Comparison of ENCODE assay signal across 1 cellular context in genomic region chr12:112409906-112410244, GRCh38.
A peak's percentile ranks its signal among the peaks of the same experiment; 100 is the strongest.
TF ChIP-seq lines count a peak whose summit lies in the region.

No MANE protein-coding gene starts in this region.

TF ChIP-seq in K562, 482 proteins besides CTCF, POLR2A, EP300 and RAD21:
- TF ChIP-seq ADNP (tag; IDR thresholded peaks at IDR 0.05) (peak; percentile 81), SAFB (IDR thresholded peaks at IDR 0.05; ENCODE audit: borderline replicate concordance, low read depth, low read length) (no peak), NFE2L1 (tag; IDR thresholded peaks at IDR 0.05; ENCODE audit: borderline replicate concordance, low read depth) (no peak), DNMT1 (IDR thresholded peaks at IDR 0.05) (no peak), NEUROD1 (IDR thresholded peaks at IDR 0.05; ENCODE audit: borderline replicate concordance, low read depth, low read length, partially characterized antibody) (no peak), HNRNPH1 (optimal IDR thresholded peaks at IDR 0.05; ENCODE audit: low read depth, low read length) (no peak), HMGN3 (IDR thresholded peaks at IDR 0.05; ENCODE audit: borderline replicate concordance, extremely low read depth, insufficient read length, low read depth, low read length) (no peak), TRIM24 (IDR thresholded peaks at IDR 0.05) (0 out of 4 replicates have a peak, but pooled peaks of 1 of the 2 experiments have one; percentile 46), ZBTB2 (IDR thresholded peaks at IDR 0.05) (0 out of 2 replicates have a peak, but pooled peaks have one; percentile 27), SMARCA5 (IDR thresholded peaks at IDR 0.05) (peak; percentile 83), CC2D1A (IDR thresholded peaks at IDR 0.05) (0 out of 2 replicates have a peak, but pooled peaks have one; percentile 3), STAT5B (CRISPR knock-in tag; IDR thresholded peaks at IDR 0.05) (no peak)
- TF ChIP-seq, protein P1, sequence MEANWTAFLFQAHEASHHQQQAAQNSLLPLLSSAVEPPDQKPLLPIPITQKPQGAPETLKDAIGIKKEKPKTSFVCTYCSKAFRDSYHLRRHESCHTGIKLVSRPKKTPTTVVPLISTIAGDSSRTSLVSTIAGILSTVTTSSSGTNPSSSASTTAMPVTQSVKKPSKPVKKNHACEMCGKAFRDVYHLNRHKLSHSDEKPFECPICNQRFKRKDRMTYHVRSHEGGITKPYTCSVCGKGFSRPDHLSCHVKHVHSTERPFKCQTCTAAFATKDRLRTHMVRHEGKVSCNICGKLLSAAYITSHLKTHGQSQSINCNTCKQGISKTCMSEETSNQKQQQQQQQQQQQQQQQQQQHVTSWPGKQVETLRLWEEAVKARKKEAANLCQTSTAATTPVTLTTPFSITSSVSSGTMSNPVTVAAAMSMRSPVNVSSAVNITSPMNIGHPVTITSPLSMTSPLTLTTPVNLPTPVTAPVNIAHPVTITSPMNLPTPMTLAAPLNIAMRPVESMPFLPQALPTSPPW (CRISPR knock-in tag; IDR thresholded peaks at IDR 0.05): no peak
